In genomic region chr5:169583424-169584215, GRCh38 we compare ENCODE assay signal across 8 cellular contexts. TPM values are rescaled to one million over a fixed set of nuclear protein-coding genes. Genes with fewer than 3 reads are reported as not detected.
A peak's percentile ranks its signal among the peaks of the same experiment; 100 is the strongest.
DNase-seq lines count a peak whose midpoint lies in the region; ATAC-seq and TF ChIP-seq lines count a peak whose summit lies in the region.

TSS of gene SPDL1 (plus strand) at chr5:169583773. CDS start at chr5:169588417, 4,644 bp downstream.

- intact Hi-C loops in mammary epithelial cell (cut with micrococcal nuclease) = loop anchor here (5.0 to 10.0 kb wide), 3 partner anchors 399 to 634 kb away; partner anchors contain the start of gene INSYN2B

- ATAC-seq in GM18870 (IDR thresholded peaks at IDR 0.05; ENCODE audit: unreplicated experiment) (peak; percentile 88), HG03135 (IDR thresholded peaks at IDR 0.05; ENCODE audit: unreplicated experiment) (peak; percentile 94)

- H2AFZ ChIP-seq in ACC112 (ENCODE audit: low read length, unreplicated experiment) = peak within 1 kb of the TSS; percentile 98
- peak within 1 kb of the TSS; percentile 94 for H2AFZ ChIP-seq in mammary epithelial cell (ENCODE audit: low read depth, low read length)

- no peak for TF ChIP-seq CTCF in VCaP (conservative IDR thresholded peaks at IDR 0.05)
- TF ChIP-seq CTCF in mammary epithelial cell (conservative IDR thresholded peaks at IDR 0.05 in 1 of 2, IDR thresholded peaks at IDR 0.05 in 1 of 2; ENCODE audit: extremely low read depth in 1 of 2, insufficient read depth in 1 of 2, low read depth in 1 of 2, low read length in 2 of 2) = no peak

- H3K4me3 ChIP-seq in ACC112 (ENCODE audit: low read depth, low read length) (peak within 1 kb of the TSS; percentile 99), mammary epithelial cell (replicated peaks in 1 of 3; ENCODE audit: insufficient read depth in 1 of 3, low read depth in 2 of 3, low read length in 3 of 3) (peak within 1 kb of the TSS; percentile 85 to 98 (median 92)), iPS-20b (ENCODE audit: low read length) (peak within 1 kb of the TSS; percentile 96), skin epidermis (peak within 1 kb of the TSS; percentile 53 to 91 (median 79))

- peak; percentile 88 for DNase-seq in NCI-H2196 treated with DMSO at 0.1 percent for 48 hours (lab: John Stamatoyannopoulos, UW; ENCODE audit: unreplicated experiment)
- DNase-seq in mammary epithelial cell = peak; percentile 93

- no peaks in the 10 kb centered on the region for H4K20me1 ChIP-seq in mammary epithelial cell (ENCODE audit: insufficient read depth, low read length)

- in situ Hi-C loops in mammary epithelial cell (cut with MboI; ENCODE audit: low sequenced_read_pairs in 2 of 2) = no loop called here

- BruUV-seq in mammary epithelial cell (replicated peaks; lab: Mats Ljungman, UMichigan) = TSS peak; percentile 63

- CTCF ChIA-PET in mammary epithelial cell (lab: Charles Lee; ENCODE audit: low non-redundant PET) = interaction anchor here (0.7 kb wide), 1 partner anchor 183 kb away, joined by 4 read pairs; no protein-coding TSS in a partner anchor

- under 1% methylated on average over 28 of the region's 53 CpGs for WGBS in mammary epithelial cell (ENCODE audit: low coverage, missing lambda C conversion rate)

- no peaks in the 10 kb centered on the region for H3K27me3 ChIP-seq in ACC112 (ENCODE audit: insufficient read depth, low read length)
- no peaks in the 10 kb centered on the region for H3K27me3 ChIP-seq in mammary epithelial cell (ENCODE audit: insufficient read depth, low read length)
- no peaks in the 10 kb centered on the region for H3K27me3 ChIP-seq in iPS-20b (ENCODE audit: insufficient read depth, low read length)

- peaks cover 8% of the 10 kb centered on the region; the same call in 1 of the 2 replicates for H3K36me3 ChIP-seq in ACC112 (ENCODE audit: insufficient read depth, low read length)
- H3K36me3 ChIP-seq in mammary epithelial cell (ENCODE audit: insufficient read depth, low read length) = peaks cover 4% of the 10 kb centered on the region
- H3K36me3 ChIP-seq in iPS-20b (ENCODE audit: insufficient read depth, low read depth, low read length) = peaks cover 12% of the 10 kb centered on the region

- H3K27ac ChIP-seq in ACC112 (ENCODE audit: low read depth, low read length) (peak within 1 kb of the TSS; percentile 71), VCaP (peak within 1 kb of the TSS; percentile 72), mammary epithelial cell (ENCODE audit: insufficient read depth, low read depth, low read length) (peak within 1 kb of the TSS; percentile 84), iPS-20b (ENCODE audit: low read length) (peak within 1 kb of the TSS; percentile 46), skin epidermis (peak within 1 kb of the TSS in 20 of 21 experiments; percentile 39 to 90 (median 79))

- H3K4me1 ChIP-seq in ACC112 (ENCODE audit: control insufficient read depth, insufficient read depth, low read length, unreplicated experiment) (peaks cover 44% of the 10 kb centered on the region), mammary epithelial cell (ENCODE audit: insufficient read depth, low read length) (peaks cover 16% of the 10 kb centered on the region), iPS-20b (ENCODE audit: insufficient read depth, low read length) (no peaks in the 10 kb centered on the region; the same call in 1 of the 2 replicates)

- H3K9me3 ChIP-seq in mammary epithelial cell (replicated peaks; ENCODE audit: insufficient read depth, low read length) (no peaks in the 10 kb centered on the region), iPS-20b (ENCODE audit: insufficient read depth, low read depth, low read length) (no peaks in the 10 kb centered on the region)

- H3K9ac ChIP-seq in mammary epithelial cell (ENCODE audit: insufficient read depth, low read length) (peak within 1 kb of the TSS; percentile 95), iPS-20b (ENCODE audit: low read depth, low read length) (peak within 1 kb of the TSS; percentile 96)

- dilution Hi-C loops in mammary epithelial cell (cut with HindIII; ENCODE audit: low sequenced_read_pairs) = no loop called here

- H3K79me2 ChIP-seq in ACC112 (ENCODE audit: control insufficient read depth, insufficient read depth, low read length, unreplicated experiment) = peaks cover 51% of the 10 kb centered on the region
- peaks cover 50% of the 10 kb centered on the region for H3K79me2 ChIP-seq in mammary epithelial cell (ENCODE audit: insufficient read depth, low read length)

- H3K4me2 ChIP-seq in mammary epithelial cell (ENCODE audit: insufficient read depth, low read depth, low read length) = peak within 1 kb of the TSS; percentile 83

RNA-seq across cellular contexts. Expression of gene SPDL1, which starts in this region (rescaled TPM):
- total RNA-seq in mammary epithelial cell = 10 to 100 TPM in 1 of 2 donors, 1 to 10 TPM in 1; 7.7 to 31.1 TPM
- 20.4 TPM for polyA plus RNA-seq in mammary epithelial cell
- 22.0 TPM for polyA minus RNA-seq in mammary epithelial cell

Comparison
In these comparisons a context has a peak if more than half of its experiments do, and no peak if none do; other contexts are left out.
1. Peak in every context shown above with its lines: DNase-seq, ATAC-seq, H3K4me3 ChIP-seq and H3K27ac ChIP-seq.